In the genomic region with DNA sequence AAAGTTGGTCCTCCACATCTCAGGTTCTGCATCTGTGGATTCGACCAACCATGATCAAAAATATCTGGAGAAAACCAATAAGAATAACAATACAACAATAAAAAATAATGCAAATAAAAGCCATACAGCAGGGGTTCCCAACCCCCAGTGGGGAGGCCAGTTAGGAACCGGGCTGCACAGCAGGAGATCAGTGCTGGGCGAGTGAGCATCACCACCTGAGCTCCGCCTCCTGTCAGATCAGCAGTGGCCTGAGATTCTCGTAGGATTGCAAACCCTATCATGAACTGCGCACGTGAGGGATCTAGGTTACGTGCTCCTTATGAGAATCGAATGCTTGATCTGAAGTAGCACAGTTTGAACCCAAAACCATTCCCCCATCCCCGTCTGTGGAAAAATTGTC, we compare ENCODE assay signal across 22 cellular contexts. TPM values are rescaled to one million over a fixed set of nuclear protein-coding genes. Genes with fewer than 3 reads are reported as not detected.
A peak's percentile ranks its signal among the peaks of the same experiment; 100 is the strongest.
DNase-seq lines count a peak whose midpoint lies in the region; ATAC-seq, FAIRE-seq and TF ChIP-seq lines count a peak whose summit lies in the region.
"Had no signal": no experiment of that assay in that cellular context is flagged by ENCODE, and none has a peak within 500 bp of the region (broad histone marks: within the 10 kb centered on the region; RNA-seq: fewer than 3 reads in every experiment).

No MANE protein-coding gene starts in this region.

- TF ChIP-seq POLR2A in GM12878 (IDR thresholded peaks at IDR 0.05; ENCODE audit: low read depth, low read length) = no peak

- no peak overlapping the region for H2AFZ ChIP-seq in GM12878 (ENCODE audit: control insufficient read depth, low read depth, low read length)

- ATAC-seq in left ventricle myocardium superior = no peak
- no peak for ATAC-seq in GM12878
- ATAC-seq in SK-N-SH treated with all-trans-retinoic acid at 6 μM for 48 hours = no peak
- no peak for ATAC-seq in activated CD8-positive, alpha-beta T cell treated with anti-CD3 and anti-CD28 coated beads for 36 hours

- in situ Hi-C loops in GM12878 (cut with MboI) = no loop called here

- no peaks in the 10 kb centered on the region for H3K27me3 ChIP-seq in right atrium auricular region
- H3K27me3 ChIP-seq in GM12878 (replicated peaks in 1 of 2; ENCODE audit: control insufficient read depth in 2 of 2, insufficient read depth in 2 of 2, low read length in 1 of 2) = no peaks in the 10 kb centered on the region
- H3K27me3 ChIP-seq: BLaER1 had no signal

- no peaks in the 10 kb centered on the region for H3K9me3 ChIP-seq in right atrium auricular region
- no peaks in the 10 kb centered on the region for H3K9me3 ChIP-seq in GM12878 (replicated peaks; ENCODE audit: control insufficient read depth, insufficient read depth, low read length)
- H3K9me3 ChIP-seq: BLaER1, HAP-1 had no signal

- no peak overlapping the region for H3K4me2 ChIP-seq in GM12878 (ENCODE audit: control insufficient read depth, insufficient read depth)
- H3K4me2 ChIP-seq: BLaER1 had no signal

- DNase-seq in right atrium auricular region (ENCODE audit: low spot score) (peak; percentile 21), left ventricle myocardium superior (no peak), NCI-H69 (lab: John Stamatoyannopoulos, UW) (peak; percentile 11), GM12878 (ENCODE audit: low read depth, low spot score) (no peak), substantia nigra (lab: John Stamatoyannopoulos, UW) (no peak)
- no peak for DNase-seq in stimulated activated CD4-positive, alpha-beta T cell treated with anti-CD3 and anti-CD28 coated beads, Interleukin-12 subunit alpha, Interleukin-12 subunit beta, amount 100 ng/mL, for 4 hours
- DNase-seq in activated CD8-positive, alpha-beta T cell treated with anti-CD3 and anti-CD28 coated beads for 36 hours = no peak
- DNase-seq: 8988T; CD4-positive, alpha-beta memory T cell; DMS153; DMS79; GDM1 had no signal

- H3K4me3 ChIP-seq in right atrium auricular region = no peak overlapping the region
- H3K4me3 ChIP-seq in GM12878 = no peak overlapping the region
- H3K4me3 ChIP-seq: BLaER1, HAP-1 had no signal

- H3K36me3 ChIP-seq in right atrium auricular region (no peaks in the 10 kb centered on the region), GM12878 (ENCODE audit: control insufficient read depth in 2 of 2, insufficient read depth in 2 of 2, low read length in 1 of 2) (peaks cover 3 to 10% of the 10 kb centered on the region in 2 experiments; a peak in 3 of 4 replicates)
- H3K36me3 ChIP-seq: HAP-1 had no signal

- H3K27ac ChIP-seq in right atrium auricular region (no peak overlapping the region), GM12878 (ENCODE audit: control insufficient read depth, insufficient read depth) (no peak overlapping the region), substantia nigra (ENCODE audit: low read depth, low read length, poor library complexity, severe bottlenecking) (no peak overlapping the region)
- H3K27ac ChIP-seq: BLaER1, HL-60 had no signal

- H3K27ac Mint-ChIP-seq in activated CD8-positive, alpha-beta T cell treated with anti-CD3 and anti-CD28 coated beads for 36 hours = no peak overlapping the region
- H3K27ac Mint-ChIP-seq: CD4-positive, alpha-beta memory T cell had no signal

- SMC1A ChIA-PET in GM12878 (lab: Charles Lee; ENCODE audit: uncharacterized antibody, unreplicated experiment) = no interaction called here

- H3K4me1 ChIP-seq in right atrium auricular region = no peaks in the 10 kb centered on the region
- no peaks in the 10 kb centered on the region for H3K4me1 ChIP-seq in GM12878 (ENCODE audit: control insufficient read depth, insufficient read depth, low read length)
- H3K4me1 ChIP-seq: BLaER1, HAP-1 had no signal

- H3K4me3 Mint-ChIP-seq in activated CD8-positive, alpha-beta T cell treated with anti-CD3 and anti-CD28 coated beads for 36 hours = no peak overlapping the region
- H3K4me3 Mint-ChIP-seq: CD14-positive monocyte; CD4-positive, alpha-beta memory T cell had no signal

- intact Hi-C loops in left ventricle myocardium superior (cut with micrococcal nuclease) (no loop called here), GM12878 (cut with micrococcal nuclease; ENCODE audit: unreplicated experiment) (no loop called here)
- intact Hi-C loops in activated CD8-positive, alpha-beta T cell treated with anti-CD3 and anti-CD28 coated beads for 36 hours (cut with micrococcal nuclease) = no loop called here

- peaks cover 2% of the 10 kb centered on the region for H3K4me1 Mint-ChIP-seq in activated CD8-positive, alpha-beta T cell treated with anti-CD3 and anti-CD28 coated beads for 36 hours (ENCODE audit: low read depth)
- H3K4me1 Mint-ChIP-seq: CD14-positive monocyte; CD4-positive, alpha-beta memory T cell had no signal

- no peak for TF ChIP-seq CTCF in right atrium auricular region (IDR thresholded peaks at IDR 0.05)
- no peak for TF ChIP-seq CTCF in GM12878 (IDR thresholded peaks at IDR 0.05 in 2 of 3, conservative IDR thresholded peaks at IDR 0.05 in 1 of 3; ENCODE audit: control insufficient read depth in 2 of 3, extremely low read depth in 1 of 3, insufficient read depth in 1 of 3, low read depth in 3 of 3, low read length in 3 of 3)
- TF ChIP-seq CTCF in activated CD8-positive, alpha-beta T cell treated with anti-CD3 and anti-CD28 coated beads for 36 hours (IDR thresholded peaks at IDR 0.05) = no peak

- TF ChIP-seq RAD21 in GM12878 (IDR thresholded peaks at IDR 0.05; ENCODE audit: insufficient read depth, low read depth, low read length) = no peak

- H3K9me3 Mint-ChIP-seq in activated CD8-positive, alpha-beta T cell treated with anti-CD3 and anti-CD28 coated beads for 36 hours = no peaks in the 10 kb centered on the region
- H3K9me3 Mint-ChIP-seq: CD14-positive monocyte; CD4-positive, alpha-beta memory T cell had no signal

- H4K20me1 ChIP-seq in GM12878 (ENCODE audit: control insufficient read depth, insufficient read depth) = no peaks in the 10 kb centered on the region
- H4K20me1 ChIP-seq: BLaER1 had no signal

- TSS peak; percentile 17 for BruUV-seq in GM12878 (replicated peaks; lab: Mats Ljungman, UMichigan)

- H3K9ac ChIP-seq in GM12878 (ENCODE audit: control insufficient read depth, insufficient read depth, low read length) = no peak overlapping the region
- H3K9ac ChIP-seq: BLaER1 had no signal

- RAD21 ChIA-PET in GM12878 (lab: Charles Lee; ENCODE audit: unreplicated experiment) = no interaction called here

- no peak for TF ChIP-seq EP300 in GM12878 (IDR thresholded peaks at IDR 0.05; ENCODE audit: borderline replicate concordance in 1 of 2, control insufficient read depth in 1 of 2, low read depth in 2 of 2, low read length in 2 of 2)

- H3K27me3 Mint-ChIP-seq in activated CD8-positive, alpha-beta T cell treated with anti-CD3 and anti-CD28 coated beads for 36 hours = no peaks in the 10 kb centered on the region
- H3K27me3 Mint-ChIP-seq: CD4-positive, alpha-beta memory T cell had no signal

- H3K79me2 ChIP-seq in GM12878 (ENCODE audit: control insufficient read depth, insufficient read depth, low read length) = no peaks in the 10 kb centered on the region

- WGBS in GM12878 (ENCODE audit: insufficient coverage, insufficient replicate concordance, low lambda C conversion rate, missing lambda C conversion rate) = 97% methylated on average over 10 of the region's 10 CpGs

- CTCF ChIA-PET in GM12878 (lab: Yijun Ruan, JAX) = no interaction called here
- CTCF ChIA-PET in activated CD8-positive, alpha-beta T cell treated with anti-CD3 and anti-CD28 coated beads for 36 hours (lab: Charles Lee) = no interaction called here

- peaks cover 4% of the 10 kb centered on the region for H3K36me3 Mint-ChIP-seq in activated CD8-positive, alpha-beta T cell treated with anti-CD3 and anti-CD28 coated beads for 36 hours (ENCODE audit: low read depth)

- POLR2A ChIA-PET in GM12878 (lab: Charles Lee) = no interaction called here
- POLR2A ChIA-PET in activated CD8-positive, alpha-beta T cell treated with anti-CD3 and anti-CD28 coated beads for 36 hours (lab: Charles Lee) = no interaction called here

- no peak for FAIRE-seq in GM12878 (lab: Jason Lieb, UNC)
- FAIRE-seq: GM19239 had no signal

TF ChIP-seq in SK-N-SH treated with all-trans-retinoic acid at 6 μM for 48 hours, 23 proteins besides CTCF, POLR2A, EP300 and RAD21 (continues in another document):
- no peak for TF ChIP-seq GLIS3 (CRISPR knock-in tag; IDR thresholded peaks at IDR 0.05)
- TF ChIP-seq, protein P1, sequence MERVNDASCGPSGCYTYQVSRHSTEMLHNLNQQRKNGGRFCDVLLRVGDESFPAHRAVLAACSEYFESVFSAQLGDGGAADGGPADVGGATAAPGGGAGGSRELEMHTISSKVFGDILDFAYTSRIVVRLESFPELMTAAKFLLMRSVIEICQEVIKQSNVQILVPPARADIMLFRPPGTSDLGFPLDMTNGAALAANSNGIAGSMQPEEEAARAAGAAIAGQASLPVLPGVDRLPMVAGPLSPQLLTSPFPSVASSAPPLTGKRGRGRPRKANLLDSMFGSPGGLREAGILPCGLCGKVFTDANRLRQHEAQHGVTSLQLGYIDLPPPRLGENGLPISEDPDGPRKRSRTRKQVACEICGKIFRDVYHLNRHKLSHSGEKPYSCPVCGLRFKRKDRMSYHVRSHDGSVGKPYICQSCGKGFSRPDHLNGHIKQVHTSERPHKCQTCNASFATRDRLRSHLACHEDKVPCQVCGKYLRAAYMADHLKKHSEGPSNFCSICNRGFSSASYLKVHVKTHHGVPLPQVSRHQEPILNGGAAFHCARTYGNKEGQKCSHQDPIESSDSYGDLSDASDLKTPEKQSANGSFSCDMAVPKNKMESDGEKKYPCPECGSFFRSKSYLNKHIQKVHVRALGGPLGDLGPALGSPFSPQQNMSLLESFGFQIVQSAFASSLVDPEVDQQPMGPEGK (CRISPR knock-in tag; IDR thresholded peaks at IDR 0.05; ENCODE audit: borderline replicate concordance) = no peak

RNA-seq across cellular contexts. Expression of gene MYO18B, which starts 25.4 kb away (rescaled TPM):
- total RNA-seq in right atrium auricular region (100 to 1,000 TPM; 119 to 247 TPM), left ventricle myocardium superior (138 TPM), GM12878 (2014; rRNA removed) (0.27 and 0.51 TPM in 2 replicates), GM12878 (2014; rRNA removed; fragmentation: Illumina TruSeq; extraction: Trizol) (0.14 and 0.27 TPM in 2 replicates), GM12878 (2021) (0.28 and 0.45 TPM in 2 replicates)
- total RNA-seq in GM12878 (2013; cell fraction: nucleolus; rRNA removed) = 16.2 and 17.4 TPM in 2 replicates
- 0.28 TPM for polyA plus RNA-seq in GM12878 (2011; ENCODE audit: low read depth)
- polyA plus RNA-seq in GM12878 (2011; rRNA removed) (1.3 and 2.1 TPM in 2 replicates), GM12878 (2014; fragmentation: Illumina TruSeq; extraction: Trizol) (0.12 and 0.17 TPM in 2 replicates), GM12878 (2014; fragmentation: Nextera tagmentation; extraction: Ambion mirVana) (under 1 TPM in 1 of 2 experiments, not detected in 1; 0.05 TPM), GM12878 (2014; rRNA removed) (0.65 and 1.0 TPM in 2 replicates), GM12878 (2016; fragmentation: Nextera tagmentation; extraction: Ambion mirVana) (1 to 10 TPM in 1 of 2 experiments, under 1 TPM in 1; 0.59 to 1.1 TPM)
- 1.9 and 2.3 TPM in 2 replicates for polyA plus RNA-seq in GM12878 (2011; cell fraction: cytosol; rRNA removed)
- 2.5 and 2.8 TPM in 2 replicates for polyA plus RNA-seq in GM12878 (2011; cell fraction: nucleus; rRNA removed)
- 0.53 and 2.0 TPM in 2 replicates for polyA plus RNA-seq in GM12878 (2012)
- 0.88 and 2.8 TPM in 2 replicates for polyA minus RNA-seq in GM12878 (2011; rRNA and poly(A)+ RNA removed)
- polyA minus RNA-seq in GM12878 (2011; cell fraction: cytosol; rRNA and poly(A)+ RNA removed) = 0.10 TPM in 1 of 2 replicates, not detected in the other
- polyA minus RNA-seq in GM12878 (2011; cell fraction: nucleus; rRNA and poly(A)+ RNA removed) = 1.2 and 1.5 TPM in 2 replicates
- 1 to 10 TPM; 1.6 to 1.8 TPM for total RNA-seq in activated CD8-positive, alpha-beta T cell treated with anti-CD3 and anti-CD28 coated beads for 36 hours
- total RNA-seq: A673, Daoy, H4 had no signal
- polyA plus RNA-seq: AG04450, CD14-positive monocyte had no signal

Comparison
In these comparisons a context has a peak if more than half of its experiments do, and no peak if none do; other contexts are left out.
1. DNase-seq: peak in right atrium auricular region (single experiment) and NCI-H69 (single experiment); none in left ventricle myocardium superior (single experiment), GM12878 (single experiment), substantia nigra (0 of 49), stimulated activated CD4-positive, alpha-beta T cell treated with anti-CD3 and anti-CD28 coated beads, Interleukin-12 subunit alpha, Interleukin-12 subunit beta, amount 100 ng/mL, for 4 hours (single experiment) and activated CD8-positive, alpha-beta T cell treated with anti-CD3 and anti-CD28 coated beads for 36 hours (single experiment).